In genomic region chr9:138043411-138044345, GRCh38 we compare ENCODE assay signal across 23 cellular contexts.
DNase-seq lines count a peak whose midpoint lies in the region; ATAC-seq and TF ChIP-seq lines count a peak whose summit lies in the region.
"Had no signal": no experiment of that assay in that cellular context is flagged by ENCODE, and none has a peak within 500 bp of the region (broad histone marks: within the 10 kb centered on the region; RNA-seq: fewer than 3 reads in every experiment).

No MANE protein-coding gene starts in this region.

- H3K79me2 ChIP-seq in neural progenitor cell (ENCODE audit: low read depth): no peaks in the 10 kb centered on the region
- H3K79me2 ChIP-seq in smooth muscle cell (ENCODE audit: low read depth): no peaks in the 10 kb centered on the region

- H3K4me3 ChIP-seq in neural progenitor cell (no peak overlapping the region), upper lobe of left lung (no peak overlapping the region), smooth muscle cell (no peak overlapping the region), mesenchymal stem cell (ENCODE audit: insufficient read depth in 1 of 2, low read depth in 1 of 2, low read length in 2 of 2) (no peak overlapping the region)

- H3K36me3 ChIP-seq in neural progenitor cell: no peaks in the 10 kb centered on the region
- no peaks in the 10 kb centered on the region for H3K36me3 ChIP-seq in upper lobe of left lung
- no peaks in the 10 kb centered on the region for H3K36me3 ChIP-seq in smooth muscle cell (ENCODE audit: low read depth)
- no peaks in the 10 kb centered on the region for H3K36me3 ChIP-seq in mesenchymal stem cell (ENCODE audit: control insufficient read depth in 1 of 2, insufficient read depth in 2 of 2, low read depth in 1 of 2, low read length in 2 of 2)
- H3K36me3 ChIP-seq: brain microvascular endothelial cell had no signal

- no peak overlapping the region for H3K27ac Mint-ChIP-seq in chondrocyte (ENCODE audit: unreplicated experiment)
- no peak overlapping the region for H3K27ac Mint-ChIP-seq in neural progenitor cell
- H3K27ac Mint-ChIP-seq: mesothelial cell of epicardium; naive thymus-derived CD8-positive, alpha-beta T cell; stimulated activated memory B cell treated with anti-CD40 and anti-IgM and Interleukin-4, amounts not matched to agents 10 μg/mL and 1 μg/mL and 100 μg/mL, for 72 hours had no signal

- H3K4me3 Mint-ChIP-seq in chondrocyte (ENCODE audit: unreplicated experiment): no peak overlapping the region
- H3K4me3 Mint-ChIP-seq in neural progenitor cell: peak overlapping the region; percentile 49
- H3K4me3 Mint-ChIP-seq: mesothelial cell of epicardium; naive thymus-derived CD8-positive, alpha-beta T cell; stimulated activated memory B cell treated with anti-CD40 and anti-IgM and Interleukin-4, amounts not matched to agents 10 μg/mL and 1 μg/mL and 100 μg/mL, for 72 hours had no signal

- no peak overlapping the region for H2BK15ac ChIP-seq in mesenchymal stem cell (ENCODE audit: low read depth, poor library complexity, severe bottlenecking)

- H3K4ac ChIP-seq in mesenchymal stem cell (ENCODE audit: low read depth in 1 of 2, low read length in 2 of 2): no peak overlapping the region

- H4K20me1 ChIP-seq in neural progenitor cell (ENCODE audit: low read depth) (no peaks in the 10 kb centered on the region), smooth muscle cell (ENCODE audit: low read depth) (no peaks in the 10 kb centered on the region)

- no peak overlapping the region for H4K8ac ChIP-seq in mesenchymal stem cell (ENCODE audit: low read length)

- no peak for TF ChIP-seq POLR2A in upper lobe of left lung (IDR thresholded peaks at IDR 0.05)

- no peak overlapping the region for H3K18ac ChIP-seq in mesenchymal stem cell (ENCODE audit: low read depth in 1 of 2, low read length in 2 of 2)

- no peaks in the 10 kb centered on the region for H3K27me3 ChIP-seq in neural progenitor cell
- H3K27me3 ChIP-seq in upper lobe of left lung: no peaks in the 10 kb centered on the region
- H3K27me3 ChIP-seq in smooth muscle cell (ENCODE audit: low read depth): no peaks in the 10 kb centered on the region
- H3K27me3 ChIP-seq in mesenchymal stem cell (ENCODE audit: control insufficient read depth in 1 of 2, insufficient read depth in 1 of 2, low read length in 2 of 2): peaks cover 0 to 23% of the 10 kb centered on the region in 2 experiments
- H3K27me3 ChIP-seq: brain microvascular endothelial cell had no signal

- ATAC-seq in upper lobe of left lung (ENCODE audit: low FRiP score in 2 of 2): no peak
- ATAC-seq: HepG2; left cardiac atrium; naive thymus-derived CD8-positive, alpha-beta T cell; stimulated activated memory B cell treated with anti-CD40 and anti-IgM and Interleukin-4, amounts not matched to agents 10 μg/mL and 1 μg/mL and 100 μg/mL, for 72 hours had no signal

- H3K4me1 Mint-ChIP-seq in chondrocyte (ENCODE audit: low read depth) (peaks cover 6% of the 10 kb centered on the region), neural progenitor cell (peaks cover 6% of the 10 kb centered on the region)
- H3K4me1 Mint-ChIP-seq: mesothelial cell of epicardium; naive thymus-derived CD8-positive, alpha-beta T cell; stimulated activated memory B cell treated with anti-CD40 and anti-IgM and Interleukin-4, amounts not matched to agents 10 μg/mL and 1 μg/mL and 100 μg/mL, for 72 hours had no signal

- H3K27me3 Mint-ChIP-seq in chondrocyte (ENCODE audit: low read depth) (peaks cover 2% of the 10 kb centered on the region), neural progenitor cell (ENCODE audit: insufficient read depth, low read depth) (peaks cover 3% of the 10 kb centered on the region)

- TF ChIP-seq CTCF in chondrocyte (IDR thresholded peaks at IDR 0.05) (no peak), neural progenitor cell (IDR thresholded peaks at IDR 0.05) (no peak), upper lobe of left lung (IDR thresholded peaks at IDR 0.05) (no peak), smooth muscle cell (IDR thresholded peaks at IDR 0.05; ENCODE audit: borderline replicate concordance, insufficient read depth, poor library complexity, severe bottlenecking) (no peak)

- no peak overlapping the region for H3K9ac ChIP-seq in neural progenitor cell
- H3K9ac ChIP-seq in smooth muscle cell (ENCODE audit: low read depth): no peak overlapping the region
- no peak overlapping the region for H3K9ac ChIP-seq in mesenchymal stem cell (ENCODE audit: low read length)

- H3K4me2 ChIP-seq in neural progenitor cell: no peak overlapping the region
- H3K4me2 ChIP-seq in smooth muscle cell: no peak overlapping the region
- no peak overlapping the region for H3K4me2 ChIP-seq in mesenchymal stem cell (ENCODE audit: low read length, poor library complexity, severe bottlenecking)

- H3K4me1 ChIP-seq in neural progenitor cell (no peaks in the 10 kb centered on the region), upper lobe of left lung (no peaks in the 10 kb centered on the region), smooth muscle cell (ENCODE audit: low read depth) (no peaks in the 10 kb centered on the region), mesenchymal stem cell (ENCODE audit: control insufficient read depth, insufficient read depth, low read depth, low read length) (no peaks in the 10 kb centered on the region)
- H3K4me1 ChIP-seq: Caco-2 had no signal

- H3K79me1 ChIP-seq in mesenchymal stem cell (replicated peaks; ENCODE audit: low read length, poor library complexity, severe bottlenecking): no peaks in the 10 kb centered on the region

- H3K27ac ChIP-seq in neural progenitor cell (no peak overlapping the region), upper lobe of left lung (no peak overlapping the region), smooth muscle cell (ENCODE audit: low read depth) (no peak overlapping the region), mesenchymal stem cell (ENCODE audit: low read length, poor library complexity, severe bottlenecking) (no peak overlapping the region)
- H3K27ac ChIP-seq: brain microvascular endothelial cell had no signal

- no peak overlapping the region for H2AK5ac ChIP-seq in mesenchymal stem cell (ENCODE audit: low read length, severe bottlenecking)

- no peaks in the 10 kb centered on the region for H3K9me3 Mint-ChIP-seq in chondrocyte (ENCODE audit: low read depth)
- no peaks in the 10 kb centered on the region for H3K9me3 Mint-ChIP-seq in neural progenitor cell
- H3K9me3 Mint-ChIP-seq: mesothelial cell of epicardium; naive thymus-derived CD8-positive, alpha-beta T cell; stimulated activated memory B cell treated with anti-CD40 and anti-IgM and Interleukin-4, amounts not matched to agents 10 μg/mL and 1 μg/mL and 100 μg/mL, for 72 hours had no signal

- H2BK12ac ChIP-seq in mesenchymal stem cell (ENCODE audit: low read length in 2 of 2): no peak overlapping the region

- H3K9me3 ChIP-seq in neural progenitor cell (ENCODE audit: low read depth) (no peaks in the 10 kb centered on the region), upper lobe of left lung (no peaks in the 10 kb centered on the region), smooth muscle cell (replicated peaks; ENCODE audit: low read depth) (no peaks in the 10 kb centered on the region), mesenchymal stem cell (ENCODE audit: control insufficient read depth, low read length) (no peaks in the 10 kb centered on the region)
- H3K9me3 ChIP-seq: Caco-2 had no signal

- H3K23ac ChIP-seq in mesenchymal stem cell (ENCODE audit: low read length in 2 of 2): no peak overlapping the region

- H3F3A ChIP-seq in neural progenitor cell (ENCODE audit: low read depth): peaks cover 2% of the 10 kb centered on the region
- no peaks in the 10 kb centered on the region for H3F3A ChIP-seq in smooth muscle cell (ENCODE audit: low read depth)

- no peak overlapping the region for H4K91ac ChIP-seq in mesenchymal stem cell (ENCODE audit: low read length)

- H3K36me3 Mint-ChIP-seq in chondrocyte (ENCODE audit: low read depth): no peaks in the 10 kb centered on the region
- no peaks in the 10 kb centered on the region for H3K36me3 Mint-ChIP-seq in neural progenitor cell
- H3K36me3 Mint-ChIP-seq: mesothelial cell of epicardium; naive thymus-derived CD8-positive, alpha-beta T cell; stimulated activated memory B cell treated with anti-CD40 and anti-IgM and Interleukin-4, amounts not matched to agents 10 μg/mL and 1 μg/mL and 100 μg/mL, for 72 hours had no signal

- H2AFZ ChIP-seq in neural progenitor cell (replicated peaks): no peak overlapping the region
- no peak overlapping the region for H2AFZ ChIP-seq in smooth muscle cell (ENCODE audit: low read depth)
- no peak overlapping the region for H2AFZ ChIP-seq in mesenchymal stem cell (ENCODE audit: low read depth, low read length)

- WGBS in upper lobe of left lung, 2 donors: 87 to 91% methylated on average over 33 to 42 of the region's 42 CpGs
- 97% methylated on average over 42 of the region's 42 CpGs for WGBS in smooth muscle cell (ENCODE audit: low lambda C conversion rate)
- 93% methylated on average over 42 of the region's 42 CpGs for WGBS in mesenchymal stem cell

- H3K14ac ChIP-seq in mesenchymal stem cell (ENCODE audit: low read length in 2 of 2): no peak overlapping the region

- DNase-seq in activated CD8-positive, alpha-beta memory T cell treated with anti-CD3 and anti-CD28 coated beads for 24 hours: peak; percentile 24
- no peak for DNase-seq in activated CD8-positive, alpha-beta memory T cell treated with anti-CD3 and anti-CD28 coated beads, Interleukin-2, amount 50 U/mL, for 4 hours
- DNase-seq in chondrocyte (ENCODE audit: low spot score): peak; percentile 89
- DNase-seq in neural progenitor cell (ENCODE audit: low spot score): no peak
- peak; percentile 19 to 73 for DNase-seq in upper lobe of left lung
- DNase-seq in smooth muscle cell (lab: John Stamatoyannopoulos, UW; ENCODE audit: unreplicated experiment): no peak
- no peak for DNase-seq in mesenchymal stem cell
- no peak for DNase-seq in occipital lobe (lab: John Stamatoyannopoulos, UW)
- DNase-seq: activated CD4-positive, alpha-beta T cell treated with anti-CD3 and anti-CD28 coated beads for 4 hours; activated gamma-delta T cell treated with Interleukin-2 at 50 U/mL for 16 hours; brain microvascular endothelial cell; Caco-2; GOT3; left cardiac atrium; NCI-H1092; NCI-H2029 treated with DMSO at 0.1 percent for 48 hours; NCI-H345; SHP77 treated with DMSO at 0.1 percent for 48 hours; T-helper 1 cell had no signal

- H2BK5ac ChIP-seq in mesenchymal stem cell (ENCODE audit: low read depth, low read length, poor library complexity, severe bottlenecking): no peak overlapping the region

- TF ChIP-seq EP300 in upper lobe of left lung (IDR thresholded peaks at IDR 0.05): no peak

- H2BK120ac ChIP-seq in mesenchymal stem cell (ENCODE audit: low read depth, low read length): no peak overlapping the region

Comparison
In these comparisons a context has a peak if more than half of its experiments do, and no peak if none do; other contexts are left out.
1. DNase-seq: peak in activated CD8-positive, alpha-beta memory T cell treated with anti-CD3 and anti-CD28 coated beads for 24 hours (single experiment), chondrocyte (single experiment) and upper lobe of left lung (2 of 2); none in activated CD8-positive, alpha-beta memory T cell treated with anti-CD3 and anti-CD28 coated beads, Interleukin-2, amount 50 U/mL, for 4 hours (single experiment), neural progenitor cell (single experiment), smooth muscle cell (single experiment), mesenchymal stem cell (single experiment) and occipital lobe (single experiment).